ENCODE assay signal across 13 cellular contexts in the genomic region with DNA sequence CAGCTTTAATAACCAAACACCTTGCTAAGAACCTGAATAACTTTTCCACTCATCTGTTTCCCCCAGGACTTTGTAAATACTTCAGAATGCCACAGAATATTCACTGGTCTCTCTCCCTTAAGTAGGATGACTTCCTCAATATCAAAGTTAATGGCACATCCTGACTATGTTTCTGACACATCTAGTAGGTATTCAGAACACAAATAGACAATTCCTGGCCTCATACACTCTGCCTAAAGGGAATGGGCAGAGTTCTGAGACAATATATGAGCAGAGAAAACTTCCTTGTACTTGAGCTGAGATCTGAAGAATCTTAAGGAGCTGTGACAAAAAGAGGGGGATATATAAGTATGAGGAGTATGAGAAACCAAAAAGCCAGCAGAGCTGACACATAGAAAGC. TPM values are rescaled to one million over a fixed set of nuclear protein-coding genes. Genes with fewer than 3 reads are reported as not detected.
A peak's percentile ranks its signal among the peaks of the same experiment; 100 is the strongest.
DNase-seq lines count a peak whose midpoint lies in the region; ATAC-seq and TF ChIP-seq lines count a peak whose summit lies in the region.
"Had no signal": no experiment of that assay in that cellular context is flagged by ENCODE, and none has a peak within 500 bp of the region (broad histone marks: within the 10 kb centered on the region; RNA-seq: fewer than 3 reads in every experiment).

No MANE protein-coding gene starts in this region.

- peaks cover 11% of the 10 kb centered on the region for H3K36me3 Mint-ChIP-seq in osteocyte (ENCODE audit: unreplicated experiment)
- H3K36me3 Mint-ChIP-seq in naive thymus-derived CD8-positive, alpha-beta T cell: peaks cover 0 to 39% (median 8%) of the 10 kb centered on the region in 3 donors

- TF ChIP-seq CTCF in Panc1 (IDR thresholded peaks at IDR 0.05) (no peak), epithelial cell of proximal tubule (conservative IDR thresholded peaks at IDR 0.05; ENCODE audit: low read depth, low read length) (no peak), osteocyte (IDR thresholded peaks at IDR 0.05) (no peak)

- no peaks in the 10 kb centered on the region for H3K9me3 Mint-ChIP-seq in osteocyte (ENCODE audit: unreplicated experiment)
- no peaks in the 10 kb centered on the region for H3K9me3 Mint-ChIP-seq in naive thymus-derived CD8-positive, alpha-beta T cell
- H3K9me3 Mint-ChIP-seq: stimulated activated naive CD8-positive, alpha-beta T cell treated with anti-CD3 and anti-CD28 coated beads, Interleukin-15, Interleukin-2, amounts not matched to agents 100 ng/mL and 50 ng/mL, for 24 hours had no signal

- no peaks in the 10 kb centered on the region for H3K9me3 ChIP-seq in Panc1 (ENCODE audit: control insufficient read depth, insufficient read depth, low read depth, low read length)
- H3K9me3 ChIP-seq: pancreas had no signal

- peak overlapping the region; percentile 63 for H3K27ac Mint-ChIP-seq in osteocyte (ENCODE audit: unreplicated experiment)
- peak overlapping the region in 2 of 10 donors; percentile 24 to 25 for H3K27ac Mint-ChIP-seq in naive thymus-derived CD8-positive, alpha-beta T cell
- H3K27ac Mint-ChIP-seq: stimulated activated naive CD8-positive, alpha-beta T cell treated with anti-CD3 and anti-CD28 coated beads, Interleukin-15, Interleukin-2, amounts not matched to agents 100 ng/mL and 50 ng/mL, for 24 hours had no signal

- POLR2A ChIA-PET in Panc1 (lab: Charles Lee): no interaction called here
- POLR2A ChIA-PET in naive thymus-derived CD8-positive, alpha-beta T cell (lab: Charles Lee): no interaction called here

- H3K4me3 ChIP-seq in Panc1 (ENCODE audit: low read depth in 2 of 2, low read length in 2 of 2) (no peak overlapping the region), epithelial cell of proximal tubule (ENCODE audit: low read depth, low read length) (no peak overlapping the region)
- H3K4me3 ChIP-seq: pancreas had no signal

- peak; percentile 43 for DNase-seq in Daoy (ENCODE audit: low read depth)
- peak; percentile 58 for DNase-seq in Panc1 (ENCODE audit: low read depth, low spot score)
- peak; percentile 60 for DNase-seq in epithelial cell of proximal tubule (ENCODE audit: low read depth)
- no peak for DNase-seq in osteocyte (ENCODE audit: extremely low spot score, unreplicated experiment)
- DNase-seq in GM19238 (ENCODE audit: insufficient read length, low spot score): no peak
- DNase-seq in naive thymus-derived CD8-positive, alpha-beta T cell: no peak
- DNase-seq: NCI-H2227 treated with DMSO at 0.1 percent for 48 hours; pancreas; stimulated activated CD4-positive, alpha-beta T cell treated with anti-CD3 and anti-CD28 coated beads, Interleukin-4, amount 100 ng/mL, for 1 hour had no signal

- H3K4me1 Mint-ChIP-seq in osteocyte (ENCODE audit: unreplicated experiment): peaks cover 12% of the 10 kb centered on the region
- H3K4me1 Mint-ChIP-seq in naive thymus-derived CD8-positive, alpha-beta T cell: peaks cover 11 to 31% (median 20%) of the 10 kb centered on the region in 4 donors

- intact Hi-C loops in Panc1 (cut with micrococcal nuclease; ENCODE audit: unreplicated experiment): no loop called here

- in situ Hi-C loops in Panc1 (cut with HindIII; ENCODE audit: low pct_unique_long_range_greater_than_20kb, low sequenced_read_pairs): no loop called here

- CTCF ChIA-PET in Panc1 (lab: Charles Lee): no interaction called here

- no peak overlapping the region for H3K4me3 Mint-ChIP-seq in osteocyte (ENCODE audit: unreplicated experiment)
- H3K4me3 Mint-ChIP-seq in naive thymus-derived CD8-positive, alpha-beta T cell: no peak overlapping the region
- H3K4me3 Mint-ChIP-seq: stimulated activated naive CD8-positive, alpha-beta T cell treated with anti-CD3 and anti-CD28 coated beads, Interleukin-15, Interleukin-2, amounts not matched to agents 100 ng/mL and 50 ng/mL, for 24 hours had no signal

- H3K27me3 ChIP-seq in Panc1 (ENCODE audit: control insufficient read depth, insufficient read depth, low read length): no peaks in the 10 kb centered on the region
- H3K27me3 ChIP-seq: pancreas had no signal

- H3K27ac ChIP-seq in Panc1 (ENCODE audit: low read length): no peak overlapping the region
- H3K27ac ChIP-seq: pancreas, VCaP had no signal

- peaks cover 4% of the 10 kb centered on the region; the same call in 1 of the 2 replicates for H3K36me3 ChIP-seq in Panc1 (ENCODE audit: control insufficient read depth, insufficient read depth, low read length)

- ATAC-seq in Panc1 (peak; percentile 63; the same call in 1 of the 2 replicates), HG03521 (IDR thresholded peaks at IDR 0.05; ENCODE audit: unreplicated experiment) (no peak), GM18868 (IDR thresholded peaks at IDR 0.05; ENCODE audit: unreplicated experiment) (no peak)
- ATAC-seq in naive thymus-derived CD8-positive, alpha-beta T cell: no peak
- ATAC-seq: pancreas had no signal

- no TSS peak for BruUV-seq in Panc1 (replicated peaks; lab: Mats Ljungman, UMichigan)

- H3K4me1 ChIP-seq in Panc1 (ENCODE audit: control insufficient read depth, insufficient read depth, low read length): no peaks in the 10 kb centered on the region; the same call in none of the 2 replicates

- H3K27me3 Mint-ChIP-seq in osteocyte (ENCODE audit: unreplicated experiment): no peaks in the 10 kb centered on the region
- H3K27me3 Mint-ChIP-seq in naive thymus-derived CD8-positive, alpha-beta T cell: no peaks in the 10 kb centered on the region
- H3K27me3 Mint-ChIP-seq: stimulated activated naive CD8-positive, alpha-beta T cell treated with anti-CD3 and anti-CD28 coated beads, Interleukin-15, Interleukin-2, amounts not matched to agents 100 ng/mL and 50 ng/mL, for 24 hours had no signal

RNA-seq across cellular contexts. Expression of gene ANKRD13C, which starts 34.8 kb away (rescaled TPM):
- total RNA-seq in Daoy (2014; rRNA removed; shearing (Covaris generic)): 29.9 and 30.6 TPM in 2 replicates
- 20.7 TPM for total RNA-seq in Panc1 (2021; ENCODE audit: unreplicated experiment)
- 9.6 TPM for polyA plus RNA-seq in Panc1 (2012; ENCODE audit: insufficient read length)
- total RNA-seq in epithelial cell of proximal tubule: 12.7 and 13.3 TPM in 2 replicates
- total RNA-seq in osteocyte: 27.4 and 29.3 TPM in 2 replicates
- 10 to 100 TPM; 30.3 to 33.0 TPM for total RNA-seq in naive thymus-derived CD8-positive, alpha-beta T cell
- 10 to 100 TPM in 2 of 3 donors, 1 to 10 TPM in 1; 9.2 to 14.9 (median 10.5) TPM for polyA plus RNA-seq in naive thymus-derived CD8-positive, alpha-beta T cell

Comparison
In these comparisons a context has a peak if more than half of its experiments do, and no peak if none do; other contexts are left out.
1. DNase-seq: peak in Daoy (single experiment), Panc1 (single experiment) and epithelial cell of proximal tubule (single experiment); none in osteocyte (single experiment), GM19238 (single experiment) and naive thymus-derived CD8-positive, alpha-beta T cell (0 of 10).